Comparison of ENCODE assay signal across 8 cellular contexts in genomic region chr6:1604347-1604990, GRCh38. TPM values are rescaled to one million over a fixed set of nuclear protein-coding genes. Genes with fewer than 3 reads are reported as not detected.
DNase-seq lines count a peak whose midpoint lies in the region; ATAC-seq and TF ChIP-seq lines count a peak whose summit lies in the region.

No MANE protein-coding gene starts in this region.

- no peaks in the 10 kb centered on the region for H3K9me3 ChIP-seq in ectodermal cell (ENCODE audit: control insufficient read depth, low read length)

- peaks cover 57% of the 10 kb centered on the region for H3K27me3 ChIP-seq in H7 (ENCODE audit: control insufficient read depth, insufficient read depth, low read length)
- peaks cover 69% of the 10 kb centered on the region for H3K27me3 ChIP-seq in ectodermal cell (ENCODE audit: control insufficient read depth, insufficient read depth, low read length, poor library complexity, severe bottlenecking)

- no peak for TF ChIP-seq POLR2A in GM18505 (IDR thresholded peaks at IDR 0.05; ENCODE audit: borderline replicate concordance, extremely low read depth, insufficient read depth, insufficient read length)

- peaks cover 23% of the 10 kb centered on the region for H3K4me1 ChIP-seq in ectodermal cell (ENCODE audit: control insufficient read depth, insufficient read depth, low read length)

- WGBS in ectodermal cell, 2 experiments: 1 to 2% methylated on average over 73 of the region's 73 CpGs

- peak overlapping the region; percentile 39 for H3K4me3 ChIP-seq in H7 (ENCODE audit: insufficient read depth, low read depth, low read length)
- H3K4me3 ChIP-seq in ectodermal cell (ENCODE audit: insufficient read depth, low read depth, low read length): peak overlapping the region; percentile 29

- DNase-seq in DMS53 (lab: John Stamatoyannopoulos, UW) (peak; percentile 82), H7 (peak; percentile 95), NCI-H2171 treated with DMSO at 0.1 percent for 48 hours (lab: John Stamatoyannopoulos, UW) (peak; percentile 28), lung microvascular endothelial cell (ENCODE audit: low read depth in 2 of 2) (peak; percentile 54 to 68)
- DNase-seq in activated CD4-positive, alpha-beta T cell treated with anti-CD3 and anti-CD28 coated beads, Interleukin-2, amount 50 U/mL, for 4 hours: peak; percentile 45
- DNase-seq in stimulated activated CD8-positive, alpha-beta memory T cell treated with anti-CD3 and anti-CD28 coated beads, Interleukin-15, amount 100 ng/mL, for 24 hours (ENCODE audit: low read depth): peak; percentile 69

- H3K27ac ChIP-seq in ectodermal cell (ENCODE audit: insufficient read depth, low read depth, low read length, poor library complexity, severe bottlenecking): no peak overlapping the region

- ATAC-seq in GM18505 (IDR thresholded peaks at IDR 0.05; ENCODE audit: unreplicated experiment): no peak

- H3K36me3 ChIP-seq in H7 (replicated peaks; ENCODE audit: control insufficient read depth, insufficient read depth, low read length) (no peaks in the 10 kb centered on the region), ectodermal cell (ENCODE audit: control insufficient read depth, insufficient read depth, low read length) (no peaks in the 10 kb centered on the region)

RNA-seq across cellular contexts. Expression of gene FOXC1, which starts 5.2 kb away (rescaled TPM):
- total RNA-seq in H7 (2014; rRNA removed; shearing (Covaris generic)): 3.7 and 6.8 TPM in 2 replicates
- 0.52 TPM for polyA plus RNA-seq in ectodermal cell (2013, experiment 1 of 4)
- 0.48 TPM for polyA plus RNA-seq in ectodermal cell (2013, experiment 2 of 4)
- polyA plus RNA-seq in ectodermal cell (2013, experiment 3 of 4): 1.2 TPM
- 0.89 TPM for polyA plus RNA-seq in ectodermal cell (2013, experiment 4 of 4)
- total RNA-seq in lung microvascular endothelial cell: 3.1 and 5.8 TPM in 2 replicates

Comparison
In these comparisons a context has a peak if more than half of its experiments do, and no peak if none do; other contexts are left out.
1. DNase-seq: peak in every context shown above with its lines; median percentile 95 in H7; 82 in DMS53; 69 in stimulated activated CD8-positive, alpha-beta memory T cell treated with anti-CD3 and anti-CD28 coated beads, Interleukin-15, amount 100 ng/mL, for 24 hours; 61 in lung microvascular endothelial cell; 45 in activated CD4-positive, alpha-beta T cell treated with anti-CD3 and anti-CD28 coated beads, Interleukin-2, amount 50 U/mL, for 4 hours; 28 in NCI-H2171 treated with DMSO at 0.1 percent for 48 hours.